ENCODE assay signal across 1 cellular context in genomic region chrX:134622056-134622812, GRCh38.
TF ChIP-seq lines count a peak whose summit lies in the region.

No MANE protein-coding gene starts in this region.

TF ChIP-seq in GM12878, 131 proteins besides CTCF, POLR2A, EP300 and RAD21 (continued from another document):
- TF ChIP-seq RCOR1 (conservative IDR thresholded peaks at IDR 0.05; ENCODE audit: low read depth, low read length) (no peak), CHD2 (IDR thresholded peaks at IDR 0.05; ENCODE audit: borderline replicate concordance, low read depth, low read length) (no peak), BACH1 (IDR thresholded peaks at IDR 0.05; ENCODE audit: borderline replicate concordance) (peak; percentile 84; the same call in 1 of the 2 replicates), RAD51 (IDR thresholded peaks at IDR 0.05) (no peak), FOXK2 (IDR thresholded peaks at IDR 0.05) (no peak), BHLHE40 (IDR thresholded peaks at IDR 0.05; ENCODE audit: borderline replicate concordance in 1 of 2, low read depth in 2 of 2, low read length in 1 of 2) (no peak), RUNX3 (IDR thresholded peaks at IDR 0.05; ENCODE audit: low read length) (peak; percentile 85), SMAD1 (IDR thresholded peaks at IDR 0.05; ENCODE audit: low read depth, partially characterized antibody) (no peak), SP1 (IDR thresholded peaks at IDR 0.05; ENCODE audit: low read depth, low read length) (no peak), RELA (IDR thresholded peaks at IDR 0.05; ENCODE audit: borderline replicate concordance, partially characterized antibody) (no peak), SIN3A (IDR thresholded peaks at IDR 0.05; ENCODE audit: low read depth, low read length) (no peak), TBL1XR1 (IDR thresholded peaks at IDR 0.05; ENCODE audit: low read depth, low read length) (no peak)
